In genomic region chr2:161238559-161239415, GRCh38 we compare ENCODE assay signal across 8 cellular contexts.
DNase-seq lines count a peak whose midpoint lies in the region; FAIRE-seq and TF ChIP-seq lines count a peak whose summit lies in the region.

No MANE protein-coding gene starts in this region.

- H3K36me3 ChIP-seq in BLaER1 = peaks cover 11% of the 10 kb centered on the region

- H3K4me3 ChIP-seq in BLaER1 = peak overlapping the region; percentile 49
- H3K4me3 ChIP-seq in HL-60 (replicated peaks; ENCODE audit: insufficient read depth, low read length) = peak overlapping the region; percentile 46

- H3K4me2 ChIP-seq in BLaER1 = peak overlapping the region; percentile 48

- peaks cover 21% of the 10 kb centered on the region for H3K9me3 ChIP-seq in BLaER1

- TF ChIP-seq CTCF in HL-60 (IDR thresholded peaks at IDR 0.05; ENCODE audit: insufficient read depth, low read length) = no peak

- H3K27ac ChIP-seq in BLaER1 = no peak overlapping the region
- H3K27ac ChIP-seq in HL-60 (replicated peaks) = no peak overlapping the region

- intact Hi-C loops in posterior vena cava (cut with DNase I) = no loop called here

- H3K9ac ChIP-seq in BLaER1 = no peak overlapping the region

- H3K4me1 ChIP-seq in BLaER1 = no peaks in the 10 kb centered on the region

- FAIRE-seq in GM19239 (lab: Jason Lieb, UNC) = peak; percentile 92

- peak; percentile 39 for DNase-seq in GM19239 (ENCODE audit: insufficient read length, low spot score)
- peak; percentile 11 to 38 for DNase-seq in HL-60 (ENCODE audit: low read depth in 1 of 2, low spot score in 1 of 2)
- DNase-seq in T-helper 2 cell = peak; percentile 27 to 77 (median 42)
- peak; percentile 78 for DNase-seq in astrocyte of the hippocampus (ENCODE audit: low read depth, low spot score)
- peak; percentile 84 to 86 for DNase-seq in hippocampal formation (lab: John Stamatoyannopoulos, UW)
- peak; percentile 90 for DNase-seq in posterior vena cava (ENCODE audit: low spot score)
- DNase-seq in GDM1 (lab: John Stamatoyannopoulos, UW) = no peak

- H3K27me3 ChIP-seq in BLaER1 (peaks cover 80% of the 10 kb centered on the region), HL-60 (ENCODE audit: insufficient read depth, poor library complexity, severe bottlenecking) (no peaks in the 10 kb centered on the region)

- peaks cover 52% of the 10 kb centered on the region for H4K20me1 ChIP-seq in BLaER1
